Comparison of ENCODE assay signal across 17 cellular contexts in genomic region chr2:9815076-9815475, GRCh38.
"Had no signal": no experiment of that assay in that cellular context is flagged by ENCODE, and none has a peak within 500 bp of the region (broad histone marks: within the 10 kb centered on the region; RNA-seq: fewer than 3 reads in every experiment).

No MANE protein-coding gene starts in this region.

- H3K9me3 Mint-ChIP-seq: activated B cell treated with CpG ODN at 0.5 μM for 24 hours; activated CD4-positive, alpha-beta T cell treated with anti-CD3 and anti-CD28 coated beads, Interleukin-2, amount 10 ng/mL, durations not matched to agents 24 days and 14 days; activated naive CD4-positive, alpha-beta T cell treated with anti-CD3 and anti-CD28 coated beads, Interleukin-2, amount 50 U/mL, for 24 hours had no signal

- DNase-seq: activated B cell treated with CpG ODN at 0.5 μM for 24 hours; activated CD4-positive, alpha-beta T cell treated with anti-CD3 and anti-CD28 coated beads for 1 hour; activated CD4-positive, alpha-beta T cell treated with anti-CD3 and anti-CD28 coated beads, Interleukin-2, amount 10 ng/mL, durations not matched to agents 24 days and 14 days; activated CD4-positive, alpha-beta T cell treated with anti-CD3 and anti-CD28 coated beads, Interleukin-2, amount 50 U/mL, for 48 hours; activated T-cell treated with anti-CD3 and anti-CD28 coated beads, Interleukin-2, amount 50 U/mL, for 1 hour; caudate nucleus; KBM-7; NCI-H1092; NCI-H1930; NCI-H2107; NCI-H2171 treated with DMSO at 0.1 percent for 48 hours; NCI-H226; NCI-H526; SIG-M5; T-helper 17 cell; T-helper 9 cell had no signal

- H3K36me3 Mint-ChIP-seq: activated naive CD4-positive, alpha-beta T cell treated with anti-CD3 and anti-CD28 coated beads, Interleukin-2, amount 50 U/mL, for 24 hours had no signal

- ATAC-seq: T-helper 17 cell had no signal

- H3K27me3 Mint-ChIP-seq: activated naive CD4-positive, alpha-beta T cell treated with anti-CD3 and anti-CD28 coated beads, Interleukin-2, amount 50 U/mL, for 24 hours had no signal

- H3K4me3 Mint-ChIP-seq: activated B cell treated with CpG ODN at 0.5 μM for 24 hours; activated CD4-positive, alpha-beta T cell treated with anti-CD3 and anti-CD28 coated beads, Interleukin-2, amount 10 ng/mL, durations not matched to agents 24 days and 14 days; activated naive CD4-positive, alpha-beta T cell treated with anti-CD3 and anti-CD28 coated beads, Interleukin-2, amount 50 U/mL, for 24 hours; T-helper 17 cell had no signal

- H3K27ac Mint-ChIP-seq: activated B cell treated with CpG ODN at 0.5 μM for 24 hours; activated CD4-positive, alpha-beta T cell treated with anti-CD3 and anti-CD28 coated beads, Interleukin-2, amount 10 ng/mL, durations not matched to agents 24 days and 14 days; activated naive CD4-positive, alpha-beta T cell treated with anti-CD3 and anti-CD28 coated beads, Interleukin-2, amount 50 U/mL, for 24 hours; T-helper 17 cell had no signal
